In genomic region chr1:39757501-39757900, GRCh38 we compare ENCODE assay signal across 1 cellular context.
A peak's percentile ranks its signal among the peaks of the same experiment; 100 is the strongest.
TF ChIP-seq lines count a peak whose summit lies in the region.

No MANE protein-coding gene starts in this region.

TF ChIP-seq in K562, 482 proteins besides CTCF, POLR2A, EP300 and RAD21 (continues in another document):
- TF ChIP-seq CBX5 (IDR thresholded peaks at IDR 0.05; ENCODE audit: borderline replicate concordance, low read depth) (no peak), USF1 (CRISPR knock-in tag; IDR thresholded peaks at IDR 0.05) (no peak), NONO (IDR thresholded peaks at IDR 0.05; ENCODE audit: low read depth in 2 of 2, low read length in 1 of 2) (no peak), RBM14 (IDR thresholded peaks at IDR 0.05; ENCODE audit: borderline replicate concordance, insufficient read depth, low read depth, low read length) (no peak), ZNF79 (CRISPR knock-in tag; IDR thresholded peaks at IDR 0.05; ENCODE audit: low read depth) (no peak), FOXM1 (IDR thresholded peaks at IDR 0.05; ENCODE audit: low read depth) (no peak), FOXM1 (CRISPR knock-in tag; IDR thresholded peaks at IDR 0.05; ENCODE audit: low read depth) (no peak), KDM2B (CRISPR knock-in tag; IDR thresholded peaks at IDR 0.05) (no peak), FOXA3 (CRISPR knock-in tag; conservative IDR thresholded peaks at IDR 0.05 in 1 of 2, IDR thresholded peaks at IDR 0.05 in 1 of 2) (no peak), PHB2 (IDR thresholded peaks at IDR 0.05; ENCODE audit: low read depth) (no peak), LARP7 (IDR thresholded peaks at IDR 0.05) (no peak), CCAR2 (IDR thresholded peaks at IDR 0.05; ENCODE audit: low read depth, low read length) (no peak), NCOA2 (IDR thresholded peaks at IDR 0.05; ENCODE audit: partially characterized antibody in 2 of 2) (no peak), BHLHE40 (IDR thresholded peaks at IDR 0.05; ENCODE audit: low read length) (peak; percentile 65), YBX1 (IDR thresholded peaks at IDR 0.05) (no peak), CEBPG (CRISPR knock-in tag; IDR thresholded peaks at IDR 0.05) (no peak), CEBPG (tag; conservative IDR thresholded peaks at IDR 0.05 in 1 of 2, IDR thresholded peaks at IDR 0.05 in 1 of 2) (no peak), GATA2 (CRISPR knock-in tag; IDR thresholded peaks at IDR 0.05) (peak; percentile 50; the same call in 1 of the 2 replicates), MCM5 (IDR thresholded peaks at IDR 0.05; ENCODE audit: low read depth) (no peak), ZNF77 (CRISPR knock-in tag; IDR thresholded peaks at IDR 0.05) (no peak), MAFK (IDR thresholded peaks at IDR 0.05; ENCODE audit: low read length) (no peak), MLX (CRISPR knock-in tag; conservative IDR thresholded peaks at IDR 0.05) (no peak), ELF2 (CRISPR knock-in tag; IDR thresholded peaks at IDR 0.05) (no peak), SOX6 (IDR thresholded peaks at IDR 0.05) (no peak), TAF15 (IDR thresholded peaks at IDR 0.05; ENCODE audit: low read depth, low read length) (no peak), HNRNPLL (IDR thresholded peaks at IDR 0.05; ENCODE audit: low read depth, low read length, poor library complexity, severe bottlenecking) (no peak), ZNF551 (CRISPR knock-in tag; IDR thresholded peaks at IDR 0.05) (no peak), ZNF778 (CRISPR knock-in tag; IDR thresholded peaks at IDR 0.05) (no peak), HNRNPL (IDR thresholded peaks at IDR 0.05; ENCODE audit: low read depth, low read length) (no peak), MLLT1 (IDR thresholded peaks at IDR 0.05) (no peak), CBFB (CRISPR knock-in tag; IDR thresholded peaks at IDR 0.05) (no peak), ZKSCAN8 (CRISPR knock-in tag; IDR thresholded peaks at IDR 0.05) (peak; percentile 35; the same call in 1 of the 2 replicates), E2F3 (CRISPR knock-in tag; IDR thresholded peaks at IDR 0.05) (no peak), TCF3 (CRISPR knock-in tag; IDR thresholded peaks at IDR 0.05) (peak; percentile 79), BRD4 (IDR thresholded peaks at IDR 0.05) (no peak), CBX8 (IDR thresholded peaks at IDR 0.05; ENCODE audit: borderline replicate concordance, extremely low read depth, low read depth, low read length, poor library complexity, severe bottlenecking) (no peak), NR3C1 (CRISPR knock-in tag; IDR thresholded peaks at IDR 0.05) (no peak), CHD2 (IDR thresholded peaks at IDR 0.05; ENCODE audit: low read depth, low read length) (no peak), ZNF57 (CRISPR knock-in tag; IDR thresholded peaks at IDR 0.05) (no peak)
- TF ChIP-seq, protein P1, sequence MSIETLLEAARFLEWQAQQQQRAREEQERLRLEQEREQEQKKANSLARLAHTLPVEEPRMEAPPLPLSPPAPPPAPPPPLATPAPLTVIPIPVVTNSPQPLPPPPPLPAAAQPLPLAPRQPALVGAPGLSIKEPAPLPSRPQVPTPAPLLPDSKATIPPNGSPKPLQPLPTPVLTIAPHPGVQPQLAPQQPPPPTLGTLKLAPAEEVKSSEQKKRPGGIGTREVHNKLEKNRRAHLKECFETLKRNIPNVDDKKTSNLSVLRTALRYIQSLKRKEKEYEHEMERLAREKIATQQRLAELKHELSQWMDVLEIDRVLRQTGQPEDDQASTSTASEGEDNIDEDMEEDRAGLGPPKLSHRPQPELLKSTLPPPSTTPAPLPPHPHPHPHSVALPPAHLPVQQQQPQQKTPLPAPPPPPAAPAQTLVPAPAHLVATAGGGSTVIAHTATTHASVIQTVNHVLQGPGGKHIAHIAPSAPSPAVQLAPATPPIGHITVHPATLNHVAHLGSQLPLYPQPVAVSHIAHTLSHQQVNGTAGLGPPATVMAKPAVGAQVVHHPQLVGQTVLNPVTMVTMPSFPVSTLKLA (conservative IDR thresholded peaks at IDR 0.05) = no peak
- TF ChIP-seq, protein P2, sequence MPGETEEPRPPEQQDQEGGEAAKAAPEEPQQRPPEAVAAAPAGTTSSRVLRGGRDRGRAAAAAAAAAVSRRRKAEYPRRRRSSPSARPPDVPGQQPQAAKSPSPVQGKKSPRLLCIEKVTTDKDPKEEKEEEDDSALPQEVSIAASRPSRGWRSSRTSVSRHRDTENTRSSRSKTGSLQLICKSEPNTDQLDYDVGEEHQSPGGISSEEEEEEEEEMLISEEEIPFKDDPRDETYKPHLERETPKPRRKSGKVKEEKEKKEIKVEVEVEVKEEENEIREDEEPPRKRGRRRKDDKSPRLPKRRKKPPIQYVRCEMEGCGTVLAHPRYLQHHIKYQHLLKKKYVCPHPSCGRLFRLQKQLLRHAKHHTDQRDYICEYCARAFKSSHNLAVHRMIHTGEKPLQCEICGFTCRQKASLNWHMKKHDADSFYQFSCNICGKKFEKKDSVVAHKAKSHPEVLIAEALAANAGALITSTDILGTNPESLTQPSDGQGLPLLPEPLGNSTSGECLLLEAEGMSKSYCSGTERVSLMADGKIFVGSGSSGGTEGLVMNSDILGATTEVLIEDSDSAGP (CRISPR knock-in tag; IDR thresholded peaks at IDR 0.05) = no peak
- TF ChIP-seq, protein P3, sequence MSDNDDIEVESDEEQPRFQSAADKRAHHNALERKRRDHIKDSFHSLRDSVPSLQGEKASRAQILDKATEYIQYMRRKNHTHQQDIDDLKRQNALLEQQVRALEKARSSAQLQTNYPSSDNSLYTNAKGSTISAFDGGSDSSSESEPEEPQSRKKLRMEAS (CRISPR knock-in tag; IDR thresholded peaks at IDR 0.05) = 0 out of 2 replicates have a peak, but pooled peaks have one; percentile 26
- TF ChIP-seq, protein P4, sequence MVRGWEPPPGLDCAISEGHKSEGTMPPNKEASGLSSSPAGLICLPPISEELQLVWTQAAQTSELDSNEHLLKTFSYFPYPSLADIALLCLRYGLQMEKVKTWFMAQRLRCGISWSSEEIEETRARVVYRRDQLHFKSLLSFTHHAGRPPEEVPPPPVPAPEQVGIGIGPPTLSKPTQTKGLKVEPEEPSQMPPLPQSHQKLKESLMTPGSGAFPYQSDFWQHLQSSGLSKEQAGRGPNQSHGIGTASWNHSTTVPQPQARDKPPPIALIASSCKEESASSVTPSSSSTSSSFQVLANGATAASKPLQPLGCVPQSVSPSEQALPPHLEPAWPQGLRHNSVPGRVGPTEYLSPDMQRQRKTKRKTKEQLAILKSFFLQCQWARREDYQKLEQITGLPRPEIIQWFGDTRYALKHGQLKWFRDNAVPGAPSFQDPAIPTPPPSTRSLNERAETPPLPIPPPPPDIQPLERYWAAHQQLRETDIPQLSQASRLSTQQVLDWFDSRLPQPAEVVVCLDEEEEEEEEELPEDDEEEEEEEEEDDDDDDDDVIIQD (CRISPR knock-in tag; IDR thresholded peaks at IDR 0.05) = no peak
- TF ChIP-seq, protein P5, sequence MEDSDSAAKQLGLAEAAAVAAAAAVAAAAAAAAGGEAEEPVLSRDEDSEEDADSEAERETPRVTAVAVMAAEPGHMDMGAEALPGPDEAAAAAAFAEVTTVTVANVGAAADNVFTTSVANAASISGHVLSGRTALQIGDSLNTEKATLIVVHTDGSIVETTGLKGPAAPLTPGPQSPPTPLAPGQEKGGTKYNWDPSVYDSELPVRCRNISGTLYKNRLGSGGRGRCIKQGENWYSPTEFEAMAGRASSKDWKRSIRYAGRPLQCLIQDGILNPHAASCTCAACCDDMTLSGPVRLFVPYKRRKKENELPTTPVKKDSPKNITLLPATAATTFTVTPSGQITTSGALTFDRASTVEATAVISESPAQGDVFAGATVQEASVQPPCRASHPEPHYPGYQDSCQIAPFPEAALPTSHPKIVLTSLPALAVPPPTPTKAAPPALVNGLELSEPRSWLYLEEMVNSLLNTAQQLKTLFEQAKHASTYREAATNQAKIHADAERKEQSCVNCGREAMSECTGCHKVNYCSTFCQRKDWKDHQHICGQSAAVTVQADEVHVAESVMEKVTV (CRISPR knock-in tag; IDR thresholded peaks at IDR 0.05) = no peak
- TF ChIP-seq, protein P6, sequence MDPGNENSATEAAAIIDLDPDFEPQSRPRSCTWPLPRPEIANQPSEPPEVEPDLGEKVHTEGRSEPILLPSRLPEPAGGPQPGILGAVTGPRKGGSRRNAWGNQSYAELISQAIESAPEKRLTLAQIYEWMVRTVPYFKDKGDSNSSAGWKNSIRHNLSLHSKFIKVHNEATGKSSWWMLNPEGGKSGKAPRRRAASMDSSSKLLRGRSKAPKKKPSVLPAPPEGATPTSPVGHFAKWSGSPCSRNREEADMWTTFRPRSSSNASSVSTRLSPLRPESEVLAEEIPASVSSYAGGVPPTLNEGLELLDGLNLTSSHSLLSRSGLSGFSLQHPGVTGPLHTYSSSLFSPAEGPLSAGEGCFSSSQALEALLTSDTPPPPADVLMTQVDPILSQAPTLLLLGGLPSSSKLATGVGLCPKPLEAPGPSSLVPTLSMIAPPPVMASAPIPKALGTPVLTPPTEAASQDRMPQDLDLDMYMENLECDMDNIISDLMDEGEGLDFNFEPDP (CRISPR knock-in tag; IDR thresholded peaks at IDR 0.05) = no peak
- TF ChIP-seq, protein P7, sequence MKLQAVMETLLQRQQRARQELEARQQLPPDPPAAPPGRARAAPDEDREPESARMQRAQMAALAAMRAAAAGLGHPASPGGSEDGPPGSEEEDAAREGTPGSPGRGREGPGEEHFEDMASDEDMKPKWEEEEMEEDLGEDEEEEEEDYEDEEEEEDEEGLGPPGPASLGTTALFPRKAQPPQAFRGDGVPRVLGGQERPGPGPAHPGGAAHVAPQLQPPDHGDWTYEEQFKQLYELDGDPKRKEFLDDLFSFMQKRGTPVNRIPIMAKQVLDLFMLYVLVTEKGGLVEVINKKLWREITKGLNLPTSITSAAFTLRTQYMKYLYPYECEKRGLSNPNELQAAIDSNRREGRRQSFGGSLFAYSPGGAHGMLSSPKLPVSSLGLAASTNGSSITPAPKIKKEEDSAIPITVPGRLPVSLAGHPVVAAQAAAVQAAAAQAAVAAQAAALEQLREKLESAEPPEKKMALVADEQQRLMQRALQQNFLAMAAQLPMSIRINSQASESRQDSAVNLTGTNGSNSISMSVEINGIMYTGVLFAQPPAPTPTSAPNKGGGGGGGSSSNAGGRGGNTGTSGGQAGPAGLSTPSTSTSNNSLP (IDR thresholded peaks at IDR 0.05; ENCODE audit: borderline replicate concordance, low read depth, low read length) = no peak
- TF ChIP-seq, protein P8, sequence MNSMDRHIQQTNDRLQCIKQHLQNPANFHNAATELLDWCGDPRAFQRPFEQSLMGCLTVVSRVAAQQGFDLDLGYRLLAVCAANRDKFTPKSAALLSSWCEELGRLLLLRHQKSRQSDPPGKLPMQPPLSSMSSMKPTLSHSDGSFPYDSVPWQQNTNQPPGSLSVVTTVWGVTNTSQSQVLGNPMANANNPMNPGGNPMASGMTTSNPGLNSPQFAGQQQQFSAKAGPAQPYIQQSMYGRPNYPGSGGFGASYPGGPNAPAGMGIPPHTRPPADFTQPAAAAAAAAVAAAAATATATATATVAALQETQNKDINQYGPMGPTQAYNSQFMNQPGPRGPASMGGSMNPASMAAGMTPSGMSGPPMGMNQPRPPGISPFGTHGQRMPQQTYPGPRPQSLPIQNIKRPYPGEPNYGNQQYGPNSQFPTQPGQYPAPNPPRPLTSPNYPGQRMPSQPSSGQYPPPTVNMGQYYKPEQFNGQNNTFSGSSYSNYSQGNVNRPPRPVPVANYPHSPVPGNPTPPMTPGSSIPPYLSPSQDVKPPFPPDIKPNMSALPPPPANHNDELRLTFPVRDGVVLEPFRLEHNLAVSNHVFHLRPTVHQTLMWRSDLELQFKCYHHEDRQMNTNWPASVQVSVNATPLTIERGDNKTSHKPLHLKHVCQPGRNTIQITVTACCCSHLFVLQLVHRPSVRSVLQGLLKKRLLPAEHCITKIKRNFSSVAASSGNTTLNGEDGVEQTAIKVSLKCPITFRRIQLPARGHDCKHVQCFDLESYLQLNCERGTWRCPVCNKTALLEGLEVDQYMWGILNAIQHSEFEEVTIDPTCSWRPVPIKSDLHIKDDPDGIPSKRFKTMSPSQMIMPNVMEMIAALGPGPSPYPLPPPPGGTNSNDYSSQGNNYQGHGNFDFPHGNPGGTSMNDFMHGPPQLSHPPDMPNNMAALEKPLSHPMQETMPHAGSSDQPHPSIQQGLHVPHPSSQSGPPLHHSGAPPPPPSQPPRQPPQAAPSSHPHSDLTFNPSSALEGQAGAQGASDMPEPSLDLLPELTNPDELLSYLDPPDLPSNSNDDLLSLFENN (IDR thresholded peaks at IDR 0.05; ENCODE audit: low read depth in 2 of 2, low read length in 2 of 2) = no peak
- TF ChIP-seq, protein P9, sequence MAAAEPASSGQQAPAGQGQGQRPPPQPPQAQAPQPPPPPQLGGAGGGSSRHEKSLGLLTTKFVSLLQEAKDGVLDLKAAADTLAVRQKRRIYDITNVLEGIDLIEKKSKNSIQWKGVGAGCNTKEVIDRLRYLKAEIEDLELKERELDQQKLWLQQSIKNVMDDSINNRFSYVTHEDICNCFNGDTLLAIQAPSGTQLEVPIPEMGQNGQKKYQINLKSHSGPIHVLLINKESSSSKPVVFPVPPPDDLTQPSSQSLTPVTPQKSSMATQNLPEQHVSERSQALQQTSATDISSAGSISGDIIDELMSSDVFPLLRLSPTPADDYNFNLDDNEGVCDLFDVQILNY (CRISPR knock-in tag; IDR thresholded peaks at IDR 0.05) = no peak
- TF ChIP-seq, protein P10, sequence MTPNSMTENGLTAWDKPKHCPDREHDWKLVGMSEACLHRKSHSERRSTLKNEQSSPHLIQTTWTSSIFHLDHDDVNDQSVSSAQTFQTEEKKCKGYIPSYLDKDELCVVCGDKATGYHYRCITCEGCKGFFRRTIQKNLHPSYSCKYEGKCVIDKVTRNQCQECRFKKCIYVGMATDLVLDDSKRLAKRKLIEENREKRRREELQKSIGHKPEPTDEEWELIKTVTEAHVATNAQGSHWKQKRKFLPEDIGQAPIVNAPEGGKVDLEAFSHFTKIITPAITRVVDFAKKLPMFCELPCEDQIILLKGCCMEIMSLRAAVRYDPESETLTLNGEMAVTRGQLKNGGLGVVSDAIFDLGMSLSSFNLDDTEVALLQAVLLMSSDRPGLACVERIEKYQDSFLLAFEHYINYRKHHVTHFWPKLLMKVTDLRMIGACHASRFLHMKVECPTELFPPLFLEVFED (CRISPR knock-in tag; conservative IDR thresholded peaks at IDR 0.05) = no peak
